In the genomic region with DNA sequence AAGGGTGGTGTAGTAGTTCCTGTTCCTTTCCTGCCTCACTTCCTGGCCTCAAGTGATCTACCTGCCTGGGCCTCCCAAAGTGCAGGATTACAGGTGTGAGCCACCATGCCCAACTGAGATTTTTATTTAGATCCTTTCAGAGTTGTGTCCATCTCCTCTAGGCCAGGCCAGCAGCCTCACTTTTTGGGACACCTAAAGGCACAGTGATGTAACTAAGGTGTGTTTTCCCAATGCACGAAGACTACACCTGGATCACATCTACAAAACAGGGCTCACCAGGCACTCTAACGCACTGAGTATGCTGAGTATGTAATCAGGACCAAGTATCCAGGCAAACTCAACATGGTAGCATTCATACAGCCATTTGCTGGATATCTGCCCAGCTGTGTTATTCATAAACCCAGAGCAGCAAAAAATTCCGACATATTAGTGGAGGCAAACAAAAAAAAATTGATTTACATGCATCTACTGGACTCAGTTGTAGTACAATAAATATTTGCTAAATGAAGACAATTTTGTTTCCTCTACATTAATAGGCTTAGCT, we compare ENCODE assay signal across 9 cellular contexts. TPM values are rescaled to one million over a fixed set of nuclear protein-coding genes. Genes with fewer than 3 reads are reported as not detected.
DNase-seq lines count a peak whose midpoint lies in the region; ATAC-seq, FAIRE-seq and TF ChIP-seq lines count a peak whose summit lies in the region.
"Had no signal": no experiment of that assay in that cellular context is flagged by ENCODE, and none has a peak within 500 bp of the region (broad histone marks: within the 10 kb centered on the region; RNA-seq: fewer than 3 reads in every experiment).

No MANE protein-coding gene starts in this region.

- no peak overlapping the region for H2AFZ ChIP-seq in HepG2 (ENCODE audit: low read length)

- DNase-seq in activated naive CD4-positive, alpha-beta T cell treated with anti-CD3 and anti-CD28 coated beads for 36 hours, result no peak
- DNase-seq in activated naive CD4-positive, alpha-beta T cell (lab: John Stamatoyannopoulos, UW), result no peak
- no peak for DNase-seq in activated naive CD8-positive, alpha-beta T cell treated with anti-CD3 and anti-CD28 coated beads, Interleukin-2, amount 10 ng/mL, durations not matched to agents 7 days and 5 days
- DNase-seq in HepG2 (ENCODE audit: low spot score) (no peak), tibial artery (no peak), activated gamma-delta T cell treated with Interleukin-2 at 50 U/mL for 16 hours (no peak), GM20000 (ENCODE audit: low spot score) (no peak)
- DNase-seq: endodermal cell had no signal

- H3K4me1 ChIP-seq in HepG2 (ENCODE audit: insufficient read depth, low read length) (peaks cover 97% of the 10 kb centered on the region), tibial artery (peaks cover 0 to 100% (median 56%) of the 10 kb centered on the region in 4 donors)

- H3K27me3 ChIP-seq in HepG2 (ENCODE audit: control insufficient read depth in 1 of 2, insufficient read depth in 2 of 2, low read length in 2 of 2) (no peaks in the 10 kb centered on the region), tibial artery (no peaks in the 10 kb centered on the region)

- H3K4me2 ChIP-seq in HepG2 (ENCODE audit: low read depth, low read length), result no peak overlapping the region

- no peaks in the 10 kb centered on the region for H3K9me3 Mint-ChIP-seq in activated naive CD4-positive, alpha-beta T cell treated with anti-CD3 and anti-CD28 coated beads for 36 hours
- no peaks in the 10 kb centered on the region for H3K9me3 Mint-ChIP-seq in activated naive CD8-positive, alpha-beta T cell treated with anti-CD3 and anti-CD28 coated beads, Interleukin-2, amount 10 ng/mL, durations not matched to agents 7 days and 5 days
- H3K9me3 Mint-ChIP-seq: endodermal cell had no signal

- intact Hi-C loops in activated naive CD4-positive, alpha-beta T cell treated with anti-CD3 and anti-CD28 coated beads for 36 hours (cut with micrococcal nuclease), result no loop called here
- intact Hi-C loops in HepG2 (cut with micrococcal nuclease; ENCODE audit: unreplicated experiment) (no loop called here), tibial artery (cut with DNase I; ENCODE audit: low total_unique reads) (no loop called here)

- TF ChIP-seq RAD21 in HepG2 (CRISPR knock-in tag; IDR thresholded peaks at IDR 0.05), result no peak

- no peaks in the 10 kb centered on the region for H3K9me3 ChIP-seq in HepG2 (ENCODE audit: low read length)
- no peaks in the 10 kb centered on the region for H3K9me3 ChIP-seq in tibial artery

- TF ChIP-seq EP300 in HepG2 (IDR thresholded peaks at IDR 0.05; ENCODE audit: low read depth in 2 of 2, low read length in 2 of 2) (no peak), HepG2 (CRISPR knock-in tag; IDR thresholded peaks at IDR 0.05; ENCODE audit: borderline replicate concordance) (no peak)

- H3K4me3 ChIP-seq in HepG2 (replicated peaks in 1 of 3; ENCODE audit: insufficient read depth in 1 of 3, low read depth in 2 of 3, low read length in 3 of 3) (no peak overlapping the region), tibial artery (no peak overlapping the region)

- WGBS in HepG2 (ENCODE audit: low lambda C conversion rate), result 76% methylated on average over 3 of the region's 3 CpGs

- ATAC-seq in activated naive CD8-positive, alpha-beta T cell treated with anti-CD3 and anti-CD28 coated beads, Interleukin-2, amount 10 ng/mL, durations not matched to agents 7 days and 5 days (ENCODE audit: low read depth), result no peak
- ATAC-seq in HepG2 (peak; percentile 44), HG03045 (IDR thresholded peaks at IDR 0.05; ENCODE audit: unreplicated experiment) (no peak)

- no peak for TF ChIP-seq POLR2A in HepG2 (IDR thresholded peaks at IDR 0.05; ENCODE audit: insufficient read depth in 1 of 2, low read depth in 2 of 2, low read length in 2 of 2)

- peaks cover 100% of the 10 kb centered on the region for H3K79me2 ChIP-seq in HepG2 (ENCODE audit: insufficient read depth, low read length)

- no peak for FAIRE-seq in HepG2 (lab: Jason Lieb, UNC)

- H4K20me1 ChIP-seq in HepG2 (ENCODE audit: insufficient read depth, low read length), result peaks cover 82% of the 10 kb centered on the region

- CTCF ChIA-PET in activated naive CD4-positive, alpha-beta T cell treated with anti-CD3 and anti-CD28 coated beads for 36 hours (lab: Charles Lee), result interaction anchor here (0.8 to 2.6 kb wide), 8 partner anchors 9 to 83 kb away, joined by 3 to 19 read pairs (median 5); no protein-coding TSS in a partner anchor
- CTCF ChIA-PET in HepG2 (lab: Yijun Ruan, JAX; ENCODE audit: low intra/inter-chr PET ratio, low total read pairs), result no interaction called here

- H3K27ac ChIP-seq in HepG2 (ENCODE audit: extremely low read length, insufficient read depth, low read length) (no peak overlapping the region), tibial artery (peak overlapping the region; percentile 81 to 85)

- H3K27me3 Mint-ChIP-seq in activated naive CD4-positive, alpha-beta T cell treated with anti-CD3 and anti-CD28 coated beads for 36 hours (ENCODE audit: low read depth), result no peaks in the 10 kb centered on the region
- no peaks in the 10 kb centered on the region for H3K27me3 Mint-ChIP-seq in activated naive CD8-positive, alpha-beta T cell treated with anti-CD3 and anti-CD28 coated beads, Interleukin-2, amount 10 ng/mL, durations not matched to agents 7 days and 5 days

- peaks cover 2% of the 10 kb centered on the region for H3K36me3 Mint-ChIP-seq in activated naive CD4-positive, alpha-beta T cell treated with anti-CD3 and anti-CD28 coated beads for 36 hours (ENCODE audit: low read depth)
- H3K36me3 Mint-ChIP-seq in activated naive CD8-positive, alpha-beta T cell treated with anti-CD3 and anti-CD28 coated beads, Interleukin-2, amount 10 ng/mL, durations not matched to agents 7 days and 5 days, result peaks cover 32% of the 10 kb centered on the region

- no peak overlapping the region for H3K9ac ChIP-seq in HepG2 (ENCODE audit: insufficient read depth, low read depth, low read length)

- H3K4me3 Mint-ChIP-seq in activated naive CD4-positive, alpha-beta T cell treated with anti-CD3 and anti-CD28 coated beads for 36 hours, result peak overlapping the region; percentile 54
- H3K4me3 Mint-ChIP-seq in activated naive CD8-positive, alpha-beta T cell treated with anti-CD3 and anti-CD28 coated beads, Interleukin-2, amount 10 ng/mL, durations not matched to agents 7 days and 5 days, result peak overlapping the region; percentile 89
- H3K4me3 Mint-ChIP-seq: endodermal cell had no signal

- POLR2A ChIA-PET in activated naive CD8-positive, alpha-beta T cell treated with anti-CD3 and anti-CD28 coated beads, Interleukin-2, amount 10 ng/mL, durations not matched to agents 7 days and 5 days (lab: Charles Lee), result interaction anchor here (0.5 to 5.6 kb wide), 7 partner anchors 8 to 268 kb away, joined by 3 to 75 read pairs (median 11); a partner anchor contains a TSS
- POLR2A ChIA-PET in HepG2 (lab: Yijun Ruan, JAX), result no interaction called here

- H3K36me3 ChIP-seq in HepG2 (replicated peaks in 1 of 2; ENCODE audit: control insufficient read depth in 1 of 2, insufficient read depth in 2 of 2, low read length in 2 of 2) (peaks cover 1 to 12% of the 10 kb centered on the region in 2 experiments; a peak in 2 of 5 replicates), tibial artery (no peaks in the 10 kb centered on the region)

- no peak for TF ChIP-seq CTCF in HepG2 (CRISPR knock-in tag; IDR thresholded peaks at IDR 0.05)
- TF ChIP-seq CTCF in tibial artery (IDR thresholded peaks at IDR 0.05), result no peak
- TF ChIP-seq CTCF in GM20000 (IDR thresholded peaks at IDR 0.05; ENCODE audit: extremely low read depth, missing control alignments), result no peak

- H3K4me1 Mint-ChIP-seq in activated naive CD4-positive, alpha-beta T cell treated with anti-CD3 and anti-CD28 coated beads for 36 hours (ENCODE audit: low read depth), result peaks cover 91% of the 10 kb centered on the region
- H3K4me1 Mint-ChIP-seq in activated naive CD8-positive, alpha-beta T cell treated with anti-CD3 and anti-CD28 coated beads, Interleukin-2, amount 10 ng/mL, durations not matched to agents 7 days and 5 days, result peaks cover 67% of the 10 kb centered on the region

- BruUV-seq in HepG2 (replicated peaks; lab: Mats Ljungman, UMichigan), result no TSS peak

- in situ Hi-C loops in HepG2 (cut with HindIII; ENCODE audit: extremely low pct_ligation_motif_present, low pct_unique_long_range_greater_than_20kb), result no loop called here

- peak overlapping the region; percentile 92 for H3K27ac Mint-ChIP-seq in activated naive CD4-positive, alpha-beta T cell treated with anti-CD3 and anti-CD28 coated beads for 36 hours
- peak overlapping the region; percentile 94 for H3K27ac Mint-ChIP-seq in activated naive CD8-positive, alpha-beta T cell treated with anti-CD3 and anti-CD28 coated beads, Interleukin-2, amount 10 ng/mL, durations not matched to agents 7 days and 5 days
- H3K27ac Mint-ChIP-seq: endodermal cell had no signal

RNA-seq across cellular contexts. Expression of a gene that starts 33.8 kb away (rescaled TPM):
- total RNA-seq in activated naive CD4-positive, alpha-beta T cell treated with anti-CD3 and anti-CD28 coated beads for 36 hours, result 10 to 100 TPM; 62.4 to 65.7 TPM
- 10 to 100 TPM; 91.0 to 93.9 TPM for total RNA-seq in activated naive CD8-positive, alpha-beta T cell treated with anti-CD3 and anti-CD28 coated beads, Interleukin-2, amount 10 ng/mL, durations not matched to agents 7 days and 5 days
- 46.0 and 59.5 TPM in 2 replicates for total RNA-seq in HepG2 (2016; rRNA removed; fragmentation: Illumina TruSeq; extraction: Trizol)
- total RNA-seq in HepG2 (2016; cell fraction: cytosol; rRNA removed; fragmentation: Illumina TruSeq; extraction: Trizol; ENCODE audit: low read depth), result 12.8 and 14.6 TPM in 2 replicates
- total RNA-seq in HepG2 (2016; cell fraction: insoluble cytoplasmic fraction; rRNA removed; fragmentation: Illumina TruSeq; extraction: Trizol), result 44.4 and 54.4 TPM in 2 replicates
- 20.5 and 21.5 TPM in 2 replicates for total RNA-seq in HepG2 (2016; cell fraction: membrane; rRNA removed; fragmentation: Illumina TruSeq; extraction: Trizol)
- total RNA-seq in HepG2 (2016; cell fraction: nucleus; rRNA removed; fragmentation: Illumina TruSeq; extraction: Trizol), result 50.5 and 53.1 TPM in 2 replicates
- polyA plus RNA-seq in HepG2 (2011; rRNA removed), result 110 and 119 TPM in 2 replicates
- polyA plus RNA-seq in HepG2 (2011; cell fraction: cytosol; rRNA removed), result 76.4 and 101 TPM in 2 replicates
- 114 and 124 TPM in 2 replicates for polyA plus RNA-seq in HepG2 (2011; cell fraction: nucleus; rRNA removed)
- 53.5 and 68.4 TPM in 2 replicates for polyA plus RNA-seq in HepG2 (2012)
- 1.7 and 2.2 TPM in 2 replicates for polyA plus RNA-seq in HepG2 (2016; cell fraction: cytosol; fragmentation: Illumina TruSeq; extraction: Trizol; ENCODE audit: low read depth)
- 32.7 and 38.7 TPM in 2 replicates for polyA plus RNA-seq in HepG2 (2016; cell fraction: insoluble cytoplasmic fraction; fragmentation: Illumina TruSeq; extraction: Trizol; ENCODE audit: low read depth)
- 5.6 and 6.6 TPM in 2 replicates for polyA plus RNA-seq in HepG2 (2016; cell fraction: membrane; fragmentation: Illumina TruSeq; extraction: Trizol; ENCODE audit: low read depth)
- 51.6 and 53.6 TPM in 2 replicates for polyA plus RNA-seq in HepG2 (2016; cell fraction: nucleus; fragmentation: Illumina TruSeq; extraction: Trizol; ENCODE audit: insufficient read depth, low read depth)
- polyA minus RNA-seq in HepG2 (2011; rRNA and poly(A)+ RNA removed; ENCODE audit: low replicate concordance), result 31.2 and 149 TPM in 2 replicates
- polyA minus RNA-seq in HepG2 (2011; cell fraction: cytosol; rRNA and poly(A)+ RNA removed), result 95.1 and 103 TPM in 2 replicates
- polyA minus RNA-seq in HepG2 (2011; cell fraction: nucleus; rRNA and poly(A)+ RNA removed), result 171 and 204 TPM in 2 replicates
